Comparison of ENCODE assay signal across 7 cellular contexts in the genomic region with DNA sequence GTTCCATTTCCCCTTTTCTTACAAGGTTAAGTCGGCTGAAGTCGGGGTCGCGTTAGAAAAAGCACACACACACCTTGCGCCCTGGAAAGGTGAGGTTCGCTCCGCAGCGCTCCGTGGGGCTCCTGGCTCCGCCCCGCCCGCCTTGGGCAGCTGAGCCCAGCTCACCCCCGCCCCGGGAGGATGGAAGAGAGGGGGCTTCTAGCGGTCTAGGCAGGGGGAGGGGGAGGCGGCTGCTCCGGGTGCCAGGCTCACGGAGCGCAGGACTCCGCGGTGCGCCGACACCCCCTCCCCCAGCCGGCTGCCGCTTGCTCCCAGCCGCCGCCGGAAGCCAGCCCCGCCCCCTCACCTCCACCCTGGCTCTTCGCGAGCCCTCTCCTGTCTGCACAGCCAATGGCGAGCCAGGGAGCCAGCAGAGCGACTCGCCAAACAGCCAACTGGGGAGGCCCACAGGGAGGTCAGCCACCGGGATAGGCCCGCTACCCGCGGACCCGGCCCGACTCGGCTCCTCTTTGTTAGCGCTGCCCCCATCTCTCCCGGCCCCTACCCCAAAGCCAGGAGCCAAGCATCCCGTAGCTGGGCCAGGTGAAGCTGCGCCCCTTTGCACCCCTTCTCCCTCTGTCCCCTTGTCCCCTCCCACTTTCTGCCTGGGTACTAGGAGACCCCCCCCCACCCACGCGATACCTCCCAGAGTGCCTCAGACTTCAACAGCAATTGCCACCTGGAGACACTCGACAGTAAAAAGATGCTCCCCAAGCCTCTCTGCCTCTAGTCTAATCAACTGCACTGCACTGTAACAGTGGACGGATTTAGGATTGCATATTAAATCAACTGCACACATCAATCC.
A peak's percentile ranks its signal among the peaks of the same experiment; 100 is the strongest.
DNase-seq lines count a peak whose midpoint lies in the region; ATAC-seq, FAIRE-seq and TF ChIP-seq lines count a peak whose summit lies in the region.

No MANE protein-coding gene starts in this region.

- peak; percentile 95 for ATAC-seq in HG02973 (IDR thresholded peaks at IDR 0.05; ENCODE audit: unreplicated experiment)

- in situ Hi-C loops in astrocyte of the spinal cord (cut with HindIII; ENCODE audit: low sequenced_read_pairs) = no loop called here

- peak; percentile 96 for FAIRE-seq in GM18507 (lab: Jason Lieb, UNC)

- TF ChIP-seq CTCF in astrocyte of the spinal cord (IDR thresholded peaks at IDR 0.05; ENCODE audit: low read depth, low read length) = no peak
- TF ChIP-seq CTCF in retinal pigment epithelial cell (conservative IDR thresholded peaks at IDR 0.05; ENCODE audit: low read depth, low read length) = no peak

- DNase-seq in GM18507 (ENCODE audit: extremely low spot score, insufficient read length, low read depth) (peak; percentile 99), NCI-H1930 (lab: John Stamatoyannopoulos, UW) (peak; percentile 95 to 96), T-helper 9 cell (peak; percentile 96), astrocyte of the spinal cord (ENCODE audit: low read depth, low spot score) (peak; percentile 96), hypothalamus (lab: John Stamatoyannopoulos, UW) (peak; percentile 75 to 99 (median 96)), retinal pigment epithelial cell (ENCODE audit: low read depth) (peak; percentile 90)

- peak overlapping the region; percentile 64 for H3K4me3 ChIP-seq in astrocyte of the spinal cord (ENCODE audit: low read depth, low read length)
- H3K4me3 ChIP-seq in retinal pigment epithelial cell (ENCODE audit: low read length) = peak overlapping the region; percentile 96

Comparison
In these comparisons a context has a peak if more than half of its experiments do, and no peak if none do; other contexts are left out.
1. Peak in every context shown above with its lines: DNase-seq, ATAC-seq and H3K4me3 ChIP-seq.